1 cellular context compared by ENCODE assay signal in the genomic region with DNA sequence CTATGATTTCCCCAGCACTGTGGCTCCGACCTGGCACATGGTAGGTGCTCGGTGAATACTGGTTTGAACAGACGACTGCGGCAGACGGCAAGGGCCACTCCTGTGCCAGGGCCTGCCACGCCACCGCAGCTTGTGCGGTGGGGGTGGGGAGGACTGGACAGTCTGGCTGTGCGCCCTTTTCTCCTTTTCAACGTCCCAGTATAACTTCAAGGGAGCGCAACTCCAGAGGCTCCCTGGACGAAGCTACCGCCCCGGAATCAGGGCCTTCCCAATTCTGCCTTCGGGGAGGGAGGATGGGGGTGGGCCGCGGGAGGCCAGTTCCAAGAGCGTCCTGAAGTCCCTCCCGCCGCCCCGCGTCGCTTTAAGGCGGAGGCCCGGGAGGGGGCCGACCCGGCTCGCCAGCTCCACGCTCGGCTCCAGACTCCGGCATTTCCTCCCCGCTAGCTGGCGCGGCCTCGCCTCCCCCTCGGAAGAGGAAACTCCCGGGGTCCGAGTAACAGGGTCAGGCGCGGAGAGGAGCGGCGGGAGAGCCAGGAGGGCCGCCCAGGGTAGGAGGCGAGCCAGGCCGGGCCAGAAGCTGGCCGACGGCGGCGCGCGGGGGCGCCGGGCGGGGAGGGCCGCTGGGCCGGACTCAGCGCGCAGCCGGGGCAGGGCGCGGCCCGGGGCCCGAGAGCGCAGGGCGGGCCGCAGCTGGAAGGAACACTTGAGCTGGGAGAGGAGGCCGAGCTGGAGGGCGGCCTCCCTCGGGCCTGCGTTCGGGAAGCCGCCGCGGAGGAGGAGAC.
TF ChIP-seq lines count a peak whose summit lies in the region.

A gene (plus strand): TSS at position 388 of the 782 bp plus-strand sequence. CDS start 498 bp downstream, outside the sequence.

TF ChIP-seq in HepG2, 621 proteins besides CTCF, POLR2A, EP300 and RAD21 (continued from another document and continues in another):
- TF ChIP-seq, protein P1, sequence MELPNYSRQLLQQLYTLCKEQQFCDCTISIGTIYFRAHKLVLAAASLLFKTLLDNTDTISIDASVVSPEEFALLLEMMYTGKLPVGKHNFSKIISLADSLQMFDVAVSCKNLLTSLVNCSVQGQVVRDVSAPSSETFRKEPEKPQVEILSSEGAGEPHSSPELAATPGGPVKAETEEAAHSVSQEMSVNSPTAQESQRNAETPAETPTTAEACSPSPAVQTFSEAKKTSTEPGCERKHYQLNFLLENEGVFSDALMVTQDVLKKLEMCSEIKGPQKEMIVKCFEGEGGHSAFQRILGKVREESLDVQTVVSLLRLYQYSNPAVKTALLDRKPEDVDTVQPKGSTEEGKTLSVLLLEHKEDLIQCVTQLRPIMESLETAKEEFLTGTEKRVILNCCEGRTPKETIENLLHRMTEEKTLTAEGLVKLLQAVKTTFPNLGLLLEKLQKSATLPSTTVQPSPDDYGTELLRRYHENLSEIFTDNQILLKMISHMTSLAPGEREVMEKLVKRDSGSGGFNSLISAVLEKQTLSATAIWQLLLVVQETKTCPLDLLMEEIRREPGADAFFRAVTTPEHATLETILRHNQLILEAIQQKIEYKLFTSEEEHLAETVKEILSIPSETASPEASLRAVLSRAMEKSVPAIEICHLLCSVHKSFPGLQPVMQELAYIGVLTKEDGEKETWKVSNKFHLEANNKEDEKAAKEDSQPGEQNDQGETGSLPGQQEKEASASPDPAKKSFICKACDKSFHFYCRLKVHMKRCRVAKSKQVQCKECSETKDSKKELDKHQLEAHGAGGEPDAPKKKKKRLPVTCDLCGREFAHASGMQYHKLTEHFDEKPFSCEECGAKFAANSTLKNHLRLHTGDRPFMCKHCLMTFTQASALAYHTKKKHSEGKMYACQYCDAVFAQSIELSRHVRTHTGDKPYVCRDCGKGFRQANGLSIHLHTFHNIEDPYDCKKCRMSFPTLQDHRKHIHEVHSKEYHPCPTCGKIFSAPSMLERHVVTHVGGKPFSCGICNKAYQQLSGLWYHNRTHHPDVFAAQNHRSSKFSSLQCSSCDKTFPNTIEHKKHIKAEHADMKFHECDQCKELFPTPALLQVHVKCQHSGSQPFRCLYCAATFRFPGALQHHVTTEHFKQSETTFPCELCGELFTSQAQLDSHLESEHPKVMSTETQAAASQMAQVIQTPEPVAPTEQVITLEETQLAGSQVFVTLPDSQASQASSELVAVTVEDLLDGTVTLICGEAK (IDR thresholded peaks at IDR 0.05), result no peak
- TF ChIP-seq, protein P1 (CRISPR knock-in tag; IDR thresholded peaks at IDR 0.05), result peak; percentile 80
- TF ChIP-seq GLI4 (CRISPR knock-in tag; IDR thresholded peaks at IDR 0.05; ENCODE audit: borderline replicate concordance) (peak; percentile 64; the same call in 1 of the 2 replicates), SIN3A (IDR thresholded peaks at IDR 0.05; ENCODE audit: borderline replicate concordance, low read depth, low read length) (peak; percentile 59; the same call in 1 of the 2 replicates), FOXC1 (CRISPR knock-in tag; IDR thresholded peaks at IDR 0.05; ENCODE audit: borderline replicate concordance) (no peak; the same call in 1 of the 2 replicates), ZNF260 (CRISPR knock-in tag; IDR thresholded peaks at IDR 0.05; ENCODE audit: borderline replicate concordance, low read depth) (no peak), ZNF891 (CRISPR knock-in tag; IDR thresholded peaks at IDR 0.05) (peak; percentile 64; the same call in 1 of the 2 replicates), STAG1 (CRISPR knock-in tag; IDR thresholded peaks at IDR 0.05) (no peak; the same call in 1 of the 2 replicates), ETV5 (CRISPR knock-in tag; IDR thresholded peaks at IDR 0.05; ENCODE audit: borderline replicate concordance) (peak; percentile 56; the same call in 1 of the 2 replicates), CHD2 (IDR thresholded peaks at IDR 0.05; ENCODE audit: low read depth, low read length) (peak; percentile 57), DPF2 (CRISPR knock-in tag; IDR thresholded peaks at IDR 0.05; ENCODE audit: borderline replicate concordance, low read depth) (0 out of 2 replicates have a peak, but pooled peaks have one; percentile 36), ZNF766 (CRISPR knock-in tag; IDR thresholded peaks at IDR 0.05; ENCODE audit: borderline replicate concordance) (0 out of 2 replicates have a peak, but pooled peaks have one; percentile 36), SP5 (CRISPR knock-in tag; IDR thresholded peaks at IDR 0.05; ENCODE audit: borderline replicate concordance, low read depth) (peak; percentile 11; the same call in 1 of the 2 replicates), BRD4 (CRISPR knock-in tag; IDR thresholded peaks at IDR 0.05) (peak; percentile 88), RBM39 (IDR thresholded peaks at IDR 0.05; ENCODE audit: low read depth, low read length, poor library complexity, severe bottlenecking) (peak; percentile 49), SP2 (CRISPR knock-in tag; IDR thresholded peaks at IDR 0.05) (peak; percentile 40), FOSL2 (CRISPR knock-in tag; IDR thresholded peaks at IDR 0.05) (peak; percentile 38), ELF1 (CRISPR knock-in tag; IDR thresholded peaks at IDR 0.05) (peak; percentile 43; the same call in 1 of the 2 replicates), SNAI1 (CRISPR knock-in tag; IDR thresholded peaks at IDR 0.05; ENCODE audit: borderline replicate concordance) (0 out of 2 replicates have a peak, but pooled peaks have one; percentile 28), MZF1 (CRISPR knock-in tag; IDR thresholded peaks at IDR 0.05; ENCODE audit: borderline replicate concordance) (peak; percentile 20; the same call in 1 of the 2 replicates), AGO1 (IDR thresholded peaks at IDR 0.05; ENCODE audit: low read depth, low read length, poor library complexity, severe bottlenecking) (peak; percentile 72), RCOR2 (CRISPR knock-in tag; IDR thresholded peaks at IDR 0.05) (0 out of 2 replicates have a peak, but pooled peaks have one; percentile 15), HHEX (CRISPR knock-in tag; IDR thresholded peaks at IDR 0.05) (no peak), HOXA7 (CRISPR knock-in tag; IDR thresholded peaks at IDR 0.05) (no peak)
- TF ChIP-seq, protein P2, sequence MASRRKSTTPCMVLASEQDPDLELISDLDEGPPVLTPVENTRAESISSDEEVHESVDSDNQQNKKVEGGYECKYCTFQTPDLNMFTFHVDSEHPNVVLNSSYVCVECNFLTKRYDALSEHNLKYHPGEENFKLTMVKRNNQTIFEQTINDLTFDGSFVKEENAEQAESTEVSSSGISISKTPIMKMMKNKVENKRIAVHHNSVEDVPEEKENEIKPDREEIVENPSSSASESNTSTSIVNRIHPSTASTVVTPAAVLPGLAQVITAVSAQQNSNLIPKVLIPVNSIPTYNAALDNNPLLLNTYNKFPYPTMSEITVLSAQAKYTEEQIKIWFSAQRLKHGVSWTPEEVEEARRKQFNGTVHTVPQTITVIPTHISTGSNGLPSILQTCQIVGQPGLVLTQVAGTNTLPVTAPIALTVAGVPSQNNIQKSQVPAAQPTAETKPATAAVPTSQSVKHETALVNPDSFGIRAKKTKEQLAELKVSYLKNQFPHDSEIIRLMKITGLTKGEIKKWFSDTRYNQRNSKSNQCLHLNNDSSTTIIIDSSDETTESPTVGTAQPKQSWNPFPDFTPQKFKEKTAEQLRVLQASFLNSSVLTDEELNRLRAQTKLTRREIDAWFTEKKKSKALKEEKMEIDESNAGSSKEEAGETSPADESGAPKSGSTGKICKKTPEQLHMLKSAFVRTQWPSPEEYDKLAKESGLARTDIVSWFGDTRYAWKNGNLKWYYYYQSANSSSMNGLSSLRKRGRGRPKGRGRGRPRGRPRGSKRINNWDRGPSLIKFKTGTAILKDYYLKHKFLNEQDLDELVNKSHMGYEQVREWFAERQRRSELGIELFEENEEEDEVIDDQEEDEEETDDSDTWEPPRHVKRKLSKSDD (CRISPR knock-in tag; IDR thresholded peaks at IDR 0.05; ENCODE audit: low read depth), result 0 out of 2 replicates have a peak, but pooled peaks have one; percentile 56
- TF ChIP-seq, protein P3, sequence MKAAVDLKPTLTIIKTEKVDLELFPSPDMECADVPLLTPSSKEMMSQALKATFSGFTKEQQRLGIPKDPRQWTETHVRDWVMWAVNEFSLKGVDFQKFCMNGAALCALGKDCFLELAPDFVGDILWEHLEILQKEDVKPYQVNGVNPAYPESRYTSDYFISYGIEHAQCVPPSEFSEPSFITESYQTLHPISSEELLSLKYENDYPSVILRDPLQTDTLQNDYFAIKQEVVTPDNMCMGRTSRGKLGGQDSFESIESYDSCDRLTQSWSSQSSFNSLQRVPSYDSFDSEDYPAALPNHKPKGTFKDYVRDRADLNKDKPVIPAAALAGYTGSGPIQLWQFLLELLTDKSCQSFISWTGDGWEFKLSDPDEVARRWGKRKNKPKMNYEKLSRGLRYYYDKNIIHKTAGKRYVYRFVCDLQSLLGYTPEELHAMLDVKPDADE (CRISPR knock-in tag; IDR thresholded peaks at IDR 0.05), result 0 out of 2 replicates have a peak, but pooled peaks have one; percentile 22
- TF ChIP-seq, protein P4, sequence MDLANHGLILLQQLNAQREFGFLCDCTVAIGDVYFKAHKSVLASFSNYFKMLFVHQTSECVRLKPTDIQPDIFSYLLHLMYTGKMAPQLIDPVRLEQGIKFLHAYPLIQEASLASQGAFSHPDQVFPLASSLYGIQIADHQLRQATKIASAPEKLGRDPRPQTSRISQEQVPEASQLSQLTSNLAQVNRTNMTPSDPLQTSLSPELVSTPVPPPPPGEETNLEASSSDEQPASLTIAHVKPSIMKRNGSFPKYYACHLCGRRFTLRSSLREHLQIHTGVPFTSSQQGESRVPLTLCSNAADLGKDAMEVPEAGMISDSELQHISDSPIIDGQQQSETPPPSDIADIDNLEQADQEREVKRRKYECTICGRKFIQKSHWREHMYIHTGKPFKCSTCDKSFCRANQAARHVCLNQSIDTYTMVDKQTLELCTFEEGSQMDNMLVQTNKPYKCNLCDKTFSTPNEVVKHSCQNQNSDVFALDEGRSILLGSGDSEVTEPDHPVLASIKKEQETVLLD (CRISPR knock-in tag; IDR thresholded peaks at IDR 0.05; ENCODE audit: low read depth), result 0 out of 2 replicates have a peak, but pooled peaks have one; percentile 25
- TF ChIP-seq, protein P5, sequence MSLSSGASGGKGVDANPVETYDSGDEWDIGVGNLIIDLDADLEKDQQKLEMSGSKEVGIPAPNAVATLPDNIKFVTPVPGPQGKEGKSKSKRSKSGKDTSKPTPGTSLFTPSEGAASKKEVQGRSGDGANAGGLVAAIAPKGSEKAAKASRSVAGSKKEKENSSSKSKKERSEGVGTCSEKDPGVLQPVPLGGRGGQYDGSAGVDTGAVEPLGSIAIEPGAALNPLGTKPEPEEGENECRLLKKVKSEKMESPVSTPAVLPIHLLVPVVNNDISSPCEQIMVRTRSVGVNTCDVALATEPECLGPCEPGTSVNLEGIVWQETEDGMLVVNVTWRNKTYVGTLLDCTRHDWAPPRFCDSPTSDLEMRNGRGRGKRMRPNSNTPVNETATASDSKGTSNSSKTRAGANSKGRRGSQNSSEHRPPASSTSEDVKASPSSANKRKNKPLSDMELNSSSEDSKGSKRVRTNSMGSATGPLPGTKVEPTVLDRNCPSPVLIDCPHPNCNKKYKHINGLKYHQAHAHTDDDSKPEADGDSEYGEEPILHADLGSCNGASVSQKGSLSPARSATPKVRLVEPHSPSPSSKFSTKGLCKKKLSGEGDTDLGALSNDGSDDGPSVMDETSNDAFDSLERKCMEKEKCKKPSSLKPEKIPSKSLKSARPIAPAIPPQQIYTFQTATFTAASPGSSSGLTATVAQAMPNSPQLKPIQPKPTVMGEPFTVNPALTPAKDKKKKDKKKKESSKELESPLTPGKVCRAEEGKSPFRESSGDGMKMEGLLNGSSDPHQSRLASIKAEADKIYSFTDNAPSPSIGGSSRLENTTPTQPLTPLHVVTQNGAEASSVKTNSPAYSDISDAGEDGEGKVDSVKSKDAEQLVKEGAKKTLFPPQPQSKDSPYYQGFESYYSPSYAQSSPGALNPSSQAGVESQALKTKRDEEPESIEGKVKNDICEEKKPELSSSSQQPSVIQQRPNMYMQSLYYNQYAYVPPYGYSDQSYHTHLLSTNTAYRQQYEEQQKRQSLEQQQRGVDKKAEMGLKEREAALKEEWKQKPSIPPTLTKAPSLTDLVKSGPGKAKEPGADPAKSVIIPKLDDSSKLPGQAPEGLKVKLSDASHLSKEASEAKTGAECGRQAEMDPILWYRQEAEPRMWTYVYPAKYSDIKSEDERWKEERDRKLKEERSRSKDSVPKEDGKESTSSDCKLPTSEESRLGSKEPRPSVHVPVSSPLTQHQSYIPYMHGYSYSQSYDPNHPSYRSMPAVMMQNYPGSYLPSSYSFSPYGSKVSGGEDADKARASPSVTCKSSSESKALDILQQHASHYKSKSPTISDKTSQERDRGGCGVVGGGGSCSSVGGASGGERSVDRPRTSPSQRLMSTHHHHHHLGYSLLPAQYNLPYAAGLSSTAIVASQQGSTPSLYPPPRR (CRISPR knock-in tag; IDR thresholded peaks at IDR 0.05; ENCODE audit: borderline replicate concordance), result peak; percentile 61; the same call in 1 of the 2 replicates
- TF ChIP-seq, protein P6, sequence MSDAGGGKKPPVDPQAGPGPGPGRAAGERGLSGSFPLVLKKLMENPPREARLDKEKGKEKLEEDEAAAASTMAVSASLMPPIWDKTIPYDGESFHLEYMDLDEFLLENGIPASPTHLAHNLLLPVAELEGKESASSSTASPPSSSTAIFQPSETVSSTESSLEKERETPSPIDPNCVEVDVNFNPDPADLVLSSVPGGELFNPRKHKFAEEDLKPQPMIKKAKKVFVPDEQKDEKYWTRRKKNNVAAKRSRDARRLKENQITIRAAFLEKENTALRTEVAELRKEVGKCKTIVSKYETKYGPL (CRISPR knock-in tag; IDR thresholded peaks at IDR 0.05), result no peak
